In the genomic region with DNA sequence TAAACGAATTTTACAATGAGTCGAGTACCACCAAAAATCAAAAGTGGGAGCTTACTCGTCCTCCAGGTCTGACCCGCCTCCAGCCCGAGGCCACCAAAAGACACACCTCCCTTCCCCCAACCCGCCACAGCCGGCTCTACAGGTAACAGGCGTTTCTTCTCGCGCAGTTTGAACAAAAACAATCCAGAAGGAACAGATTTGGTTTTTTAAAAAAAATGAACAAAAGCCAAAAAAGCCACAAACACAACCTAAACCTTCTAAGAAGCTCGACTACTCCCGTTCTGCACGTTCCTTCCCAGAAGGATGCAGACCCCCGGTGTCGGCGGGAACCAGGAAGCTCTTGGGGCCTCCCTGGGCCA, we compare ENCODE assay signal across 8 cellular contexts. TPM values are rescaled to one million over a fixed set of nuclear protein-coding genes. Genes with fewer than 3 reads are reported as not detected.
DNase-seq lines count a peak whose midpoint lies in the region; ATAC-seq and TF ChIP-seq lines count a peak whose summit lies in the region.

No MANE protein-coding gene starts in this region.

- H3K4me3 Mint-ChIP-seq in CD8-positive, alpha-beta memory T cell = peak overlapping the region; percentile 93 to 96 (median 94)

- ATAC-seq in GM19397 (IDR thresholded peaks at IDR 0.05; ENCODE audit: unreplicated experiment) (peak; percentile 26), SK-N-SH treated with all-trans-retinoic acid at 6 μM for 48 hours (peak; percentile 50)

- TF ChIP-seq CTCF in HL-60 (IDR thresholded peaks at IDR 0.05; ENCODE audit: insufficient read depth, low read length) (no peak), astrocyte of the cerebellum (IDR thresholded peaks at IDR 0.05; ENCODE audit: low read depth, low read length, missing control alignments) (no peak)

- H3K4me3 ChIP-seq in CD8-positive, alpha-beta memory T cell (ENCODE audit: low read length) = peak overlapping the region; percentile 76
- peak overlapping the region; percentile 92 for H3K4me3 ChIP-seq in HL-60 (replicated peaks; ENCODE audit: insufficient read depth, low read length)
- peak overlapping the region; percentile 69 for H3K4me3 ChIP-seq in astrocyte of the cerebellum (ENCODE audit: low read depth, low read length)

- peaks cover 3 to 15% (median 5%) of the 10 kb centered on the region in 3 donors for H3K36me3 Mint-ChIP-seq in CD8-positive, alpha-beta memory T cell

- in situ Hi-C loops in astrocyte of the cerebellum (cut with HindIII; ENCODE audit: low sequenced_read_pairs) = no loop called here

- H3K27ac ChIP-seq in CD8-positive, alpha-beta memory T cell (ENCODE audit: low read depth, low read length) = peak overlapping the region; percentile 87
- peak overlapping the region; percentile 81 for H3K27ac ChIP-seq in HL-60 (replicated peaks)

- peaks cover 28% of the 10 kb centered on the region for H3K4me1 ChIP-seq in CD8-positive, alpha-beta memory T cell (ENCODE audit: insufficient read depth, low read length)

- peak in 4 of 5 donors; percentile 20 to 68 (median 38) for DNase-seq in CD8-positive, alpha-beta memory T cell
- DNase-seq in HL-60 (ENCODE audit: low read depth in 1 of 2, low spot score in 1 of 2) (peak in 1 of 2 experiments; percentile 37), astrocyte of the cerebellum (ENCODE audit: low read depth) (no peak), iPS-NIHi7 (ENCODE audit: extremely low spot score) (peak; percentile 73), foreskin melanocyte (no peak)
- peak; percentile 58 for DNase-seq in stimulated activated CD4-positive, alpha-beta T cell treated with anti-CD3 and anti-CD28 coated beads, Interleukin-1b, Interleukin-23, amount 100 ng/mL, for 48 hours

- POLR2A ChIA-PET in CD8-positive, alpha-beta memory T cell (lab: Charles Lee) = interaction anchor here (1.0 to 2.4 kb wide), 5 partner anchors 66 to 281 kb away, joined by 4 to 10 read pairs (median 8); partner anchors contain the start of genes MICU2, MRPL57 and SKA3

- no peaks in the 10 kb centered on the region for H3K36me3 ChIP-seq in CD8-positive, alpha-beta memory T cell (ENCODE audit: insufficient read depth, low read length)

- no peaks in the 10 kb centered on the region for H3K9me3 Mint-ChIP-seq in CD8-positive, alpha-beta memory T cell

- H3K27me3 ChIP-seq in CD8-positive, alpha-beta memory T cell (ENCODE audit: insufficient read depth, low read length, poor library complexity, severe bottlenecking) = no peaks in the 10 kb centered on the region
- H3K27me3 ChIP-seq in HL-60 (ENCODE audit: insufficient read depth, poor library complexity, severe bottlenecking) = no peaks in the 10 kb centered on the region

- H3K27ac Mint-ChIP-seq in CD8-positive, alpha-beta memory T cell = peak overlapping the region; percentile 86 to 95 (median 92)

- no peaks in the 10 kb centered on the region for H3K9me3 ChIP-seq in CD8-positive, alpha-beta memory T cell (ENCODE audit: low read length)

- peaks cover 41 to 54% (median 49%) of the 10 kb centered on the region in 3 donors for H3K4me1 Mint-ChIP-seq in CD8-positive, alpha-beta memory T cell

- H3K27me3 Mint-ChIP-seq in CD8-positive, alpha-beta memory T cell = no peaks in the 10 kb centered on the region

- CTCF ChIA-PET in CD8-positive, alpha-beta memory T cell (lab: Charles Lee) = interaction anchor here (1.3 to 4.6 kb wide), 4 partner anchors 9 to 282 kb away, joined by 4 to 31 read pairs (median 11); partner anchors contain the start of genes MRPL57 and SKA3

TF ChIP-seq in SK-N-SH treated with all-trans-retinoic acid at 6 μM for 48 hours, 23 proteins besides CTCF, POLR2A, EP300 and RAD21:
- no peak for TF ChIP-seq ZFP30 (CRISPR knock-in tag; IDR thresholded peaks at IDR 0.05)
- no peak for TF ChIP-seq CSRNP3 (CRISPR knock-in tag; IDR thresholded peaks at IDR 0.05)
- no peak for TF ChIP-seq ZFP3 (CRISPR knock-in tag; IDR thresholded peaks at IDR 0.05)
- TF ChIP-seq PPARA (CRISPR knock-in tag; IDR thresholded peaks at IDR 0.05; ENCODE audit: borderline replicate concordance) = no peak
- TF ChIP-seq, protein P1, sequence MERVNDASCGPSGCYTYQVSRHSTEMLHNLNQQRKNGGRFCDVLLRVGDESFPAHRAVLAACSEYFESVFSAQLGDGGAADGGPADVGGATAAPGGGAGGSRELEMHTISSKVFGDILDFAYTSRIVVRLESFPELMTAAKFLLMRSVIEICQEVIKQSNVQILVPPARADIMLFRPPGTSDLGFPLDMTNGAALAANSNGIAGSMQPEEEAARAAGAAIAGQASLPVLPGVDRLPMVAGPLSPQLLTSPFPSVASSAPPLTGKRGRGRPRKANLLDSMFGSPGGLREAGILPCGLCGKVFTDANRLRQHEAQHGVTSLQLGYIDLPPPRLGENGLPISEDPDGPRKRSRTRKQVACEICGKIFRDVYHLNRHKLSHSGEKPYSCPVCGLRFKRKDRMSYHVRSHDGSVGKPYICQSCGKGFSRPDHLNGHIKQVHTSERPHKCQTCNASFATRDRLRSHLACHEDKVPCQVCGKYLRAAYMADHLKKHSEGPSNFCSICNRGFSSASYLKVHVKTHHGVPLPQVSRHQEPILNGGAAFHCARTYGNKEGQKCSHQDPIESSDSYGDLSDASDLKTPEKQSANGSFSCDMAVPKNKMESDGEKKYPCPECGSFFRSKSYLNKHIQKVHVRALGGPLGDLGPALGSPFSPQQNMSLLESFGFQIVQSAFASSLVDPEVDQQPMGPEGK (CRISPR knock-in tag; IDR thresholded peaks at IDR 0.05; ENCODE audit: borderline replicate concordance) = no peak
- no peak for TF ChIP-seq ESRRG (CRISPR knock-in tag; IDR thresholded peaks at IDR 0.05)
- TF ChIP-seq TCF4 (CRISPR knock-in tag; IDR thresholded peaks at IDR 0.05; ENCODE audit: borderline replicate concordance) = no peak
- TF ChIP-seq, protein P2, sequence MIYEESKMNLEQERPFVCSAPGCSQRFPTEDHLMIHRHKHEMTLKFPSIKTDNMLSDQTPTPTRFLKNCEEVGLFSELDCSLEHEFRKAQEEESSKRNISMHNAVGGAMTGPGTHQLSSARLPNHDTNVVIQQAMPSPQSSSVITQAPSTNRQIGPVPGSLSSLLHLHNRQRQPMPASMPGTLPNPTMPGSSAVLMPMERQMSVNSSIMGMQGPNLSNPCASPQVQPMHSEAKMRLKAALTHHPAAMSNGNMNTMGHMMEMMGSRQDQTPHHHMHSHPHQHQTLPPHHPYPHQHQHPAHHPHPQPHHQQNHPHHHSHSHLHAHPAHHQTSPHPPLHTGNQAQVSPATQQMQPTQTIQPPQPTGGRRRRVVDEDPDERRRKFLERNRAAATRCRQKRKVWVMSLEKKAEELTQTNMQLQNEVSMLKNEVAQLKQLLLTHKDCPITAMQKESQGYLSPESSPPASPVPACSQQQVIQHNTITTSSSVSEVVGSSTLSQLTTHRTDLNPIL (CRISPR knock-in tag; IDR thresholded peaks at IDR 0.05; ENCODE audit: low read depth) = no peak
- TF ChIP-seq TOX (CRISPR knock-in tag; IDR thresholded peaks at IDR 0.05; ENCODE audit: borderline replicate concordance) = no peak
- TF ChIP-seq ZC3H10 (CRISPR knock-in tag; IDR thresholded peaks at IDR 0.05) = no peak

RNA-seq across cellular contexts. Expression of gene ZDHHC20, which starts 0.7 kb away (rescaled TPM):
- total RNA-seq in CD8-positive, alpha-beta memory T cell = 10 to 100 TPM; 50.4 to 58.8 TPM
- 35.5 TPM for polyA plus RNA-seq in CD8-positive, alpha-beta memory T cell

Comparison
In these comparisons a context has a peak if more than half of its experiments do, and no peak if none do; other contexts are left out.
1. DNase-seq: peak in CD8-positive, alpha-beta memory T cell (4 of 5), iPS-NIHi7 (single experiment) and stimulated activated CD4-positive, alpha-beta T cell treated with anti-CD3 and anti-CD28 coated beads, Interleukin-1b, Interleukin-23, amount 100 ng/mL, for 48 hours (single experiment); none in astrocyte of the cerebellum (single experiment) and foreskin melanocyte (single experiment).
2. Peak in every context shown above with its lines, with median percentiles within 50 percentile points of each other: H3K4me3 ChIP-seq.